Comparison of ENCODE assay signal across 11 cellular contexts in genomic region chr2:230893338-230893737, GRCh38.
A peak's percentile ranks its signal among the peaks of the same experiment; 100 is the strongest.
DNase-seq lines count a peak whose midpoint lies in the region; ATAC-seq and TF ChIP-seq lines count a peak whose summit lies in the region.
"Had no signal": no experiment of that assay in that cellular context is flagged by ENCODE, and none has a peak within 500 bp of the region (broad histone marks: within the 10 kb centered on the region; RNA-seq: fewer than 3 reads in every experiment).

No MANE protein-coding gene starts in this region.

- peak; percentile 65 for DNase-seq in GM10248 (ENCODE audit: extremely low spot score)
- no peak for DNase-seq in activated naive CD8-positive, alpha-beta T cell treated with anti-CD3 and anti-CD28 coated beads, Interleukin-2, amount 50 U/mL, for 24 hours
- no peak for DNase-seq in stimulated activated CD4-positive, alpha-beta T cell treated with anti-CD3 and anti-CD28 coated beads, Interleukin-12 subunit alpha, Interleukin-12 subunit beta, amount 100 ng/mL, for 4 hours
- no peak for DNase-seq in stimulated activated CD8-positive, alpha-beta memory T cell treated with anti-CD3 and anti-CD28 coated beads, Interleukin-4, amount 100 ng/mL, for 48 hours
- DNase-seq in NCI-H2081 treated with DMSO at 0.1 percent for 48 hours (lab: John Stamatoyannopoulos, UW) = no peak
- DNase-seq in NCI-H748 (lab: John Stamatoyannopoulos, UW; ENCODE audit: unreplicated experiment) = no peak
- DNase-seq: NCI-H69, ovary had no signal

- H3K4me3 Mint-ChIP-seq in activated naive CD8-positive, alpha-beta T cell treated with anti-CD3 and anti-CD28 coated beads, Interleukin-2, amount 50 U/mL, for 24 hours = no peak overlapping the region

- POLR2A ChIA-PET in GM10248 (lab: Yijun Ruan, JAX) = no interaction called here

- no peak overlapping the region for H3K27ac Mint-ChIP-seq in activated naive CD8-positive, alpha-beta T cell treated with anti-CD3 and anti-CD28 coated beads, Interleukin-2, amount 50 U/mL, for 24 hours

- ATAC-seq in GM19395 (IDR thresholded peaks at IDR 0.05; ENCODE audit: unreplicated experiment) (peak; percentile 57), HG02943 (IDR thresholded peaks at IDR 0.05; ENCODE audit: low read depth, unreplicated experiment) (peak; percentile 60)
- peak; percentile 47 for ATAC-seq in activated naive CD8-positive, alpha-beta T cell treated with anti-CD3 and anti-CD28 coated beads, Interleukin-2, amount 50 U/mL, for 24 hours

- CTCF ChIA-PET in GM10248 (lab: Yijun Ruan, JAX) = interaction anchor here (0.7 to 5.0 kb wide), 14 partner anchors 8 to 334 kb away, joined by 3 to 28 read pairs (median 4); no protein-coding TSS in a partner anchor

- peaks cover 3% of the 10 kb centered on the region for H3K9me3 Mint-ChIP-seq in activated naive CD8-positive, alpha-beta T cell treated with anti-CD3 and anti-CD28 coated beads, Interleukin-2, amount 50 U/mL, for 24 hours
- H3K9me3 Mint-ChIP-seq: activated naive CD4-positive, alpha-beta T cell treated with anti-CD3 and anti-CD28 coated beads, Interleukin-2, amount 50 U/mL, for 72 hours had no signal

- no peak for TF ChIP-seq CTCF in GM10248 (IDR thresholded peaks at IDR 0.05; ENCODE audit: control extremely low read depth, extremely low read depth, low read depth, missing control alignments)

- no peaks in the 10 kb centered on the region for H3K36me3 Mint-ChIP-seq in activated naive CD8-positive, alpha-beta T cell treated with anti-CD3 and anti-CD28 coated beads, Interleukin-2, amount 50 U/mL, for 24 hours (ENCODE audit: low read depth)

- peaks cover 62% of the 10 kb centered on the region for H3K4me1 Mint-ChIP-seq in activated naive CD8-positive, alpha-beta T cell treated with anti-CD3 and anti-CD28 coated beads, Interleukin-2, amount 50 U/mL, for 24 hours

- peaks cover 14% of the 10 kb centered on the region for H3K27me3 Mint-ChIP-seq in activated naive CD8-positive, alpha-beta T cell treated with anti-CD3 and anti-CD28 coated beads, Interleukin-2, amount 50 U/mL, for 24 hours
